ENCODE assay signal across 1 cellular context in genomic region chr4:84931961-84932360, GRCh38.
TF ChIP-seq lines count a peak whose summit lies in the region.

No MANE protein-coding gene starts in this region.

TF ChIP-seq in H1, 55 proteins besides CTCF, POLR2A, EP300 and RAD21:
- TF ChIP-seq CHD7 (IDR thresholded peaks at IDR 0.05; ENCODE audit: insufficient replicate concordance, low read length), result no peak
- TF ChIP-seq BCL11A (IDR thresholded peaks at IDR 0.05; ENCODE audit: low read depth in 2 of 2, low read length in 2 of 2), result no peak
- TF ChIP-seq ZNF274 (IDR thresholded peaks at IDR 0.05; ENCODE audit: borderline replicate concordance, extremely low read depth, low read length), result no peak
- no peak for TF ChIP-seq CBX5 (IDR thresholded peaks at IDR 0.05; ENCODE audit: low read depth, low read length)
- TF ChIP-seq GABPA (IDR thresholded peaks at IDR 0.05; ENCODE audit: borderline replicate concordance, insufficient read depth, low read length), result no peak
- TF ChIP-seq RXRA (IDR thresholded peaks at IDR 0.05; ENCODE audit: insufficient read depth, low read depth, low read length), result no peak
- TF ChIP-seq TEAD4 (IDR thresholded peaks at IDR 0.05; ENCODE audit: low read depth, low read length), result no peak
- no peak for TF ChIP-seq SIN3A (conservative IDR thresholded peaks at IDR 0.05 in 1 of 2, IDR thresholded peaks at IDR 0.05 in 1 of 2; ENCODE audit: low read depth in 1 of 2, low read length in 2 of 2)
- TF ChIP-seq BACH1 (IDR thresholded peaks at IDR 0.05; ENCODE audit: low read length), result no peak
- TF ChIP-seq CREB1 (IDR thresholded peaks at IDR 0.05), result no peak
- no peak for TF ChIP-seq SIX5 (IDR thresholded peaks at IDR 0.05; ENCODE audit: low read depth, low read length)
- TF ChIP-seq NANOG (IDR thresholded peaks at IDR 0.05; ENCODE audit: insufficient read depth, low read depth, low read length, poor library complexity, severe bottlenecking), result no peak
- TF ChIP-seq KDM1A (IDR thresholded peaks at IDR 0.05; ENCODE audit: borderline replicate concordance, low read length), result no peak
- TF ChIP-seq HDAC6 (IDR thresholded peaks at IDR 0.05; ENCODE audit: low read depth, low read length), result no peak
- TF ChIP-seq ATF3 (IDR thresholded peaks at IDR 0.05; ENCODE audit: insufficient read depth, low read depth, low read length), result no peak
- TF ChIP-seq ASH2L (IDR thresholded peaks at IDR 0.05; ENCODE audit: low read length), result no peak
- no peak for TF ChIP-seq SAP30 (IDR thresholded peaks at IDR 0.05; ENCODE audit: insufficient read depth, insufficient replicate concordance, low read length)
- TF ChIP-seq SP1 (IDR thresholded peaks at IDR 0.05; ENCODE audit: low read depth, low read length), result no peak
